8 cellular contexts compared by ENCODE assay signal in genomic region chr1:41383094-41383852, GRCh38. TPM values are rescaled to one million over a fixed set of nuclear protein-coding genes. Genes with fewer than 3 reads are reported as not detected.
DNase-seq lines count a peak whose midpoint lies in the region; ATAC-seq and TF ChIP-seq lines count a peak whose summit lies in the region.

No MANE protein-coding gene starts in this region.

- H3K27me3 ChIP-seq in DND-41 (ENCODE audit: insufficient read depth, low read length, poor library complexity) (peaks cover 11% of the 10 kb centered on the region), RWPE2 (ENCODE audit: insufficient read depth, poor library complexity, severe bottlenecking) (no peaks in the 10 kb centered on the region)

- H2AFZ ChIP-seq in DND-41 (ENCODE audit: low read depth, low read length): no peak overlapping the region

- 0 out of 3 replicates have a peak, but pooled peaks have one; percentile 22 for ATAC-seq in DND-41 (ENCODE audit: insufficient read depth, low read depth)
- ATAC-seq in RWPE2 (ENCODE audit: low read depth): no peak
- no peak for ATAC-seq in HG03571 (IDR thresholded peaks at IDR 0.05; ENCODE audit: unreplicated experiment)
- ATAC-seq in left lobe of liver: no peak

- H3K4me2 ChIP-seq in DND-41 (ENCODE audit: insufficient read depth, low read length): no peak overlapping the region

- H3K36me3 ChIP-seq in DND-41 (ENCODE audit: insufficient read depth, low read length) (no peaks in the 10 kb centered on the region), RWPE2 (ENCODE audit: low read depth) (no peaks in the 10 kb centered on the region)

- H3K4me3 Mint-ChIP-seq in osteocyte (ENCODE audit: unreplicated experiment): peak overlapping the region; percentile 71

- H3K27ac ChIP-seq in DND-41 (ENCODE audit: low read length): no peak overlapping the region
- peak overlapping the region; percentile 65 for H3K27ac ChIP-seq in RWPE2 (ENCODE audit: poor library complexity, severe bottlenecking)

- H3K36me3 Mint-ChIP-seq in osteocyte (ENCODE audit: unreplicated experiment): no peaks in the 10 kb centered on the region

- H3K4me1 Mint-ChIP-seq in osteocyte (ENCODE audit: unreplicated experiment): peaks cover 35% of the 10 kb centered on the region

- no peaks in the 10 kb centered on the region for H3K79me2 ChIP-seq in DND-41 (ENCODE audit: insufficient read depth, low read length)

- no peak overlapping the region for H3K9ac ChIP-seq in DND-41 (ENCODE audit: low read depth, low read length)

- peaks cover 6% of the 10 kb centered on the region for H3K27me3 Mint-ChIP-seq in osteocyte (ENCODE audit: unreplicated experiment)

- no peak for TF ChIP-seq CTCF in DND-41 (IDR thresholded peaks at IDR 0.05; ENCODE audit: borderline replicate concordance, extremely low read depth, low read length, poor library complexity, severe bottlenecking)
- no peak for TF ChIP-seq CTCF in RWPE2 (IDR thresholded peaks at IDR 0.05; ENCODE audit: poor library complexity, severe bottlenecking)
- no peak for TF ChIP-seq CTCF in osteocyte (IDR thresholded peaks at IDR 0.05)

- H3K9me3 Mint-ChIP-seq in osteocyte (ENCODE audit: unreplicated experiment): no peaks in the 10 kb centered on the region

- DNase-seq in DND-41 (no peak), RWPE2 (ENCODE audit: low spot score) (no peak), dermis blood vessel endothelial cell (peak; percentile 45), osteocyte (ENCODE audit: extremely low spot score, unreplicated experiment) (no peak), left lobe of liver (ENCODE audit: low spot score) (no peak), T1000 (lab: John Stamatoyannopoulos, UW) (no peak), NCI-H774 (lab: John Stamatoyannopoulos, UW) (no peak)

- H3K4me3 ChIP-seq in DND-41 (ENCODE audit: low read depth in 1 of 2, low read length in 2 of 2) (no peak overlapping the region), RWPE2 (ENCODE audit: severe bottlenecking) (peak overlapping the region; percentile 41)

- H3K9me3 ChIP-seq in DND-41 (ENCODE audit: insufficient read depth, low read length, severe bottlenecking) (no peaks in the 10 kb centered on the region), RWPE2 (ENCODE audit: severe bottlenecking) (no peaks in the 10 kb centered on the region)

- peak overlapping the region; percentile 52 for H3K27ac Mint-ChIP-seq in osteocyte (ENCODE audit: unreplicated experiment)

- peaks cover 9% of the 10 kb centered on the region; the same call in 1 of the 2 replicates for H4K20me1 ChIP-seq in DND-41 (ENCODE audit: insufficient read depth, low read length)

- H3K4me1 ChIP-seq in DND-41 (ENCODE audit: insufficient read depth, low read length) (no peaks in the 10 kb centered on the region), RWPE2 (ENCODE audit: insufficient read depth, poor library complexity, severe bottlenecking) (peaks cover 3% of the 10 kb centered on the region)

RNA-seq across cellular contexts. Expression of gene FOXO6, which starts 22.0 kb away (rescaled TPM):
- total RNA-seq in dermis blood vessel endothelial cell (0.05 TPM in 1 of 2 replicates, not detected in the other), osteocyte (0.81 and 0.99 TPM in 2 replicates), left lobe of liver (0.38 TPM)
